15 cellular contexts compared by ENCODE assay signal in genomic region chr10:8042032-8042863, GRCh38. TPM values are rescaled to one million over a fixed set of nuclear protein-coding genes. Genes with fewer than 3 reads are reported as not detected.
A peak's percentile ranks its signal among the peaks of the same experiment; 100 is the strongest.
DNase-seq lines count a peak whose midpoint lies in the region; ATAC-seq and TF ChIP-seq lines count a peak whose summit lies in the region.
"Had no signal": no experiment of that assay in that cellular context is flagged by ENCODE, and none has a peak within 500 bp of the region (broad histone marks: within the 10 kb centered on the region; RNA-seq: fewer than 3 reads in every experiment).

No MANE protein-coding gene starts in this region.

- H3K27me3 Mint-ChIP-seq in T-helper 1 cell treated with Interleukin-12 subunit alpha and Interleukin-12 subunit beta and Interleukin-4 antibody, amounts not matched to agents 30 μg/mL and 1 μg/mL, for 36 hours (ENCODE audit: low read depth), result peaks cover 99% of the 10 kb centered on the region
- H3K27me3 Mint-ChIP-seq in effector memory CD8-positive, alpha-beta T cell, result peaks cover 98 to 100% of the 10 kb centered on the region in 2 donors
- H3K27me3 Mint-ChIP-seq in neural crest cell (ENCODE audit: low read depth), result peaks cover 100% of the 10 kb centered on the region

- H3K27ac Mint-ChIP-seq in T-helper 1 cell treated with Interleukin-12 subunit alpha and Interleukin-12 subunit beta and Interleukin-4 antibody, amounts not matched to agents 30 μg/mL and 1 μg/mL, for 36 hours, result peak overlapping the region; percentile 33
- peak overlapping the region; percentile 7 to 62 for H3K27ac Mint-ChIP-seq in effector memory CD8-positive, alpha-beta T cell
- no peak overlapping the region for H3K27ac Mint-ChIP-seq in neural crest cell (ENCODE audit: unreplicated experiment)
- H3K27ac Mint-ChIP-seq: CD8-positive, alpha-beta T cell had no signal

- H3K4me1 Mint-ChIP-seq in T-helper 1 cell treated with Interleukin-12 subunit alpha and Interleukin-12 subunit beta and Interleukin-4 antibody, amounts not matched to agents 30 μg/mL and 1 μg/mL, for 36 hours (ENCODE audit: low read depth), result peaks cover 45% of the 10 kb centered on the region
- peaks cover 53 to 57% of the 10 kb centered on the region in 2 donors for H3K4me1 Mint-ChIP-seq in effector memory CD8-positive, alpha-beta T cell (ENCODE audit: low read depth in 2 of 2)
- H3K4me1 Mint-ChIP-seq in neural crest cell, result peaks cover 6% of the 10 kb centered on the region

- TF ChIP-seq CTCF in neural crest cell (conservative IDR thresholded peaks at IDR 0.05), result no peak

- H3K9me3 Mint-ChIP-seq in T-helper 1 cell treated with Interleukin-12 subunit alpha and Interleukin-12 subunit beta and Interleukin-4 antibody, amounts not matched to agents 30 μg/mL and 1 μg/mL, for 36 hours, result no peaks in the 10 kb centered on the region
- H3K9me3 Mint-ChIP-seq in effector memory CD8-positive, alpha-beta T cell, result peaks cover 0 to 2% of the 10 kb centered on the region in 2 donors
- H3K9me3 Mint-ChIP-seq in neural crest cell, result no peaks in the 10 kb centered on the region

- peaks cover 7% of the 10 kb centered on the region for H3K36me3 Mint-ChIP-seq in T-helper 1 cell treated with Interleukin-12 subunit alpha and Interleukin-12 subunit beta and Interleukin-4 antibody, amounts not matched to agents 30 μg/mL and 1 μg/mL, for 36 hours (ENCODE audit: low read depth)
- H3K36me3 Mint-ChIP-seq in effector memory CD8-positive, alpha-beta T cell (ENCODE audit: insufficient read depth), result peaks cover 72% of the 10 kb centered on the region
- peaks cover 3% of the 10 kb centered on the region for H3K36me3 Mint-ChIP-seq in neural crest cell (ENCODE audit: low read depth)
- H3K36me3 Mint-ChIP-seq: CD8-positive, alpha-beta T cell had no signal

- H3K4me3 Mint-ChIP-seq in T-helper 1 cell treated with Interleukin-12 subunit alpha and Interleukin-12 subunit beta and Interleukin-4 antibody, amounts not matched to agents 30 μg/mL and 1 μg/mL, for 36 hours, result no peak overlapping the region
- peak overlapping the region; percentile 57 to 60 for H3K4me3 Mint-ChIP-seq in effector memory CD8-positive, alpha-beta T cell
- H3K4me3 Mint-ChIP-seq in neural crest cell, result peak overlapping the region; percentile 2
- H3K4me3 Mint-ChIP-seq: CD8-positive, alpha-beta T cell had no signal

- peak; percentile 26 for ATAC-seq in GM18868 (IDR thresholded peaks at IDR 0.05; ENCODE audit: unreplicated experiment)
- ATAC-seq in effector memory CD8-positive, alpha-beta T cell (replicated peaks), result no peak
- no peak for ATAC-seq in GM18909 (IDR thresholded peaks at IDR 0.05; ENCODE audit: poor library complexity, unreplicated experiment)
- ATAC-seq: CD8-positive, alpha-beta T cell had no signal

- no peak for DNase-seq in T-helper 1 cell
- no peak for DNase-seq in effector memory CD8-positive, alpha-beta T cell
- DNase-seq in neural crest cell (ENCODE audit: low read depth, low spot score), result no peak
- DNase-seq in midbrain (lab: John Stamatoyannopoulos, UW), result no peak
- no peak for DNase-seq in HCEC 1CT
- DNase-seq: caudate nucleus; CD8-positive, alpha-beta T cell; foreskin melanocyte; mesenchymal stem cell; NCI-H187; SIG-M5; substantia nigra had no signal

RNA-seq across cellular contexts. Expression of gene GATA3, which starts 12.2 kb away (rescaled TPM):
- total RNA-seq in neural crest cell, result 0.35 and 0.39 TPM in 2 replicates
